Comparison of ENCODE assay signal across 2 cellular contexts in genomic region chr11:124676386-124676785, GRCh38.
TF ChIP-seq lines count a peak whose summit lies in the region.

No MANE protein-coding gene starts in this region.

TF ChIP-seq in IMR-90, 13 proteins besides CTCF, POLR2A, EP300 and RAD21:
- peak; percentile 96 for TF ChIP-seq CEBPB (IDR thresholded peaks at IDR 0.05; ENCODE audit: low read depth, low read length)
- TF ChIP-seq MAZ (IDR thresholded peaks at IDR 0.05; ENCODE audit: borderline replicate concordance, low read depth, low read length) = no peak

TF ChIP-seq in endothelial cell of umbilical vein, 7 proteins besides CTCF, POLR2A, EP300 and RAD21:
- TF ChIP-seq JUN (IDR thresholded peaks at IDR 0.05; ENCODE audit: borderline replicate concordance, insufficient read depth, insufficient read length, low read depth) (no peak), FOS (IDR thresholded peaks at IDR 0.05; ENCODE audit: borderline replicate concordance, insufficient read depth, low read length) (no peak), GATA2 (IDR thresholded peaks at IDR 0.05; ENCODE audit: insufficient read depth, insufficient read length, low read depth, low read length) (no peak), MYC (IDR thresholded peaks at IDR 0.05; ENCODE audit: low read depth, low read length) (no peak), POLR2AphosphoS5 (IDR thresholded peaks at IDR 0.05; ENCODE audit: insufficient read depth, low read depth, low read length) (no peak), EZH2 (IDR thresholded peaks at IDR 0.05; ENCODE audit: borderline replicate concordance, low read depth, low read length, severe bottlenecking) (no peak), MAX (IDR thresholded peaks at IDR 0.05; ENCODE audit: insufficient read depth, insufficient read length) (no peak)
